Comparison of ENCODE assay signal across 15 cellular contexts in the genomic region with DNA sequence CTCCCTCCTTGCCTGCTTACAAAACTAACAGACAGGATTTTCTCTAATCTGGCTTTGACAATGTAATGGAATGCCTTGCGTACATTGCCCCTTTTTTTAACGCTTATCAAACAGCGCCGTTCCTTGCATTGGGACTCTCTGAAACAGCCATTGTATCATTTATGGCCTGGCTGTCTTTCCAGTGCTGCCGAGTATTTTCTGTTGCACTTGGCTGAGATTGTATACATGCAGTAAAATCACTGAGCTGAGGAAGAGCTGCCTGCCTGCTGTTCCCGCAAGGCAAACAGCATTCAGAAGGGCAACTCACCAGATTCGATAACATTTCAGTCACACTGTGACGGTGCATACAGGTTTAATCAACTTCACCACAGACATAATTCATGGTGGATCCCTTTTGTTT.
DNase-seq lines count a peak whose midpoint lies in the region; ATAC-seq and TF ChIP-seq lines count a peak whose summit lies in the region.
"Had no signal": no experiment of that assay in that cellular context is flagged by ENCODE, and none has a peak within 500 bp of the region (broad histone marks: within the 10 kb centered on the region; RNA-seq: fewer than 3 reads in every experiment).

No MANE protein-coding gene starts in this region.

- DNase-seq in Calu3 = no peak
- DNase-seq in NCI-H748 (lab: John Stamatoyannopoulos, UW; ENCODE audit: unreplicated experiment) = peak; percentile 54
- DNase-seq in neural progenitor cell (ENCODE audit: low spot score) = no peak
- DNase-seq in MM.1S = no peak
- no peak for DNase-seq in activated CD8-positive, alpha-beta memory T cell treated with anti-CD3 and anti-CD28 coated beads, Interleukin-2, amount 50 U/mL, for 4 hours
- no peak for DNase-seq in stimulated activated CD4-positive, alpha-beta T cell treated with anti-CD3 and anti-CD28 coated beads, Interleukin-15, amount 100 ng/mL, for 24 hours
- no peak for DNase-seq in upper lobe of right lung
- DNase-seq: activated T-cell treated with anti-CD3 and anti-CD28 coated beads, Interleukin-2, amount 50 U/mL, for 1 hour; heart left ventricle; NCI-H1048; PC-9; stimulated activated CD8-positive, alpha-beta memory T cell treated with anti-CD3 and anti-CD28 coated beads, Interleukin-4, amount 100 ng/mL, for 48 hours had no signal

- no peak for TF ChIP-seq CTCF in Calu3 (IDR thresholded peaks at IDR 0.05; ENCODE audit: unreplicated experiment)
- TF ChIP-seq CTCF in neural progenitor cell (IDR thresholded peaks at IDR 0.05) = no peak
- no peak for TF ChIP-seq CTCF in MM.1S (IDR thresholded peaks at IDR 0.05; ENCODE audit: low read length)
- no peak for TF ChIP-seq CTCF in upper lobe of right lung (IDR thresholded peaks at IDR 0.05)

- peaks cover 7% of the 10 kb centered on the region for H3F3A ChIP-seq in neural progenitor cell (ENCODE audit: low read depth)
- no peaks in the 10 kb centered on the region for H3F3A ChIP-seq in MM.1S (ENCODE audit: insufficient read depth, low read length)

- H3K79me2 ChIP-seq in neural progenitor cell (ENCODE audit: low read depth) = no peaks in the 10 kb centered on the region
- no peaks in the 10 kb centered on the region for H3K79me2 ChIP-seq in MM.1S (ENCODE audit: low read length)

- H3K36me3 Mint-ChIP-seq in Calu3 (ENCODE audit: insufficient read depth, unreplicated experiment) (peaks cover 5% of the 10 kb centered on the region), neural progenitor cell (no peaks in the 10 kb centered on the region)

- intact Hi-C loops in Calu3 (cut with micrococcal nuclease; ENCODE audit: unreplicated experiment) = no loop called here
- intact Hi-C loops in upper lobe of right lung (cut with DNase I) = no loop called here

- no peaks in the 10 kb centered on the region for H3K9me3 ChIP-seq in endocrine pancreas (ENCODE audit: control insufficient read depth, low read length)
- no peaks in the 10 kb centered on the region for H3K9me3 ChIP-seq in neural progenitor cell (ENCODE audit: low read depth)
- no peaks in the 10 kb centered on the region for H3K9me3 ChIP-seq in MM.1S (replicated peaks; ENCODE audit: insufficient read depth, low read length)
- no peaks in the 10 kb centered on the region for H3K9me3 ChIP-seq in upper lobe of right lung
- H3K9me3 ChIP-seq: BLaER1 had no signal

- no peaks in the 10 kb centered on the region for H3K9me2 ChIP-seq in MM.1S (replicated peaks; ENCODE audit: insufficient read depth, low read length)

- no TSS peak for BruUV-seq in Calu3 (replicated peaks; lab: Mats Ljungman, UMichigan)

- H2AFZ ChIP-seq in neural progenitor cell (replicated peaks) = no peak overlapping the region
- no peak overlapping the region for H2AFZ ChIP-seq in MM.1S (ENCODE audit: low read length)
- H2AFZ ChIP-seq: PC-9 had no signal

- H3K4me1 Mint-ChIP-seq in Calu3 (ENCODE audit: low read depth, unreplicated experiment) = peaks cover 14% of the 10 kb centered on the region
- peaks cover 21% of the 10 kb centered on the region for H3K4me1 Mint-ChIP-seq in neural progenitor cell

- H3K36me3 ChIP-seq in endocrine pancreas (ENCODE audit: control insufficient read depth, insufficient read depth, low read length) = no peaks in the 10 kb centered on the region
- H3K36me3 ChIP-seq in neural progenitor cell = no peaks in the 10 kb centered on the region
- no peaks in the 10 kb centered on the region for H3K36me3 ChIP-seq in MM.1S (replicated peaks; ENCODE audit: insufficient read depth, low read length)
- no peaks in the 10 kb centered on the region for H3K36me3 ChIP-seq in upper lobe of right lung
- H3K36me3 ChIP-seq: BLaER1, heart left ventricle had no signal

- H3K27me3 Mint-ChIP-seq in Calu3 (ENCODE audit: unreplicated experiment) (no peaks in the 10 kb centered on the region), neural progenitor cell (ENCODE audit: insufficient read depth, low read depth) (peaks cover 3% of the 10 kb centered on the region)

- H3K4me1 ChIP-seq in endocrine pancreas (ENCODE audit: control insufficient read depth, insufficient read depth, low read length) = peaks cover 4% of the 10 kb centered on the region
- H3K4me1 ChIP-seq in neural progenitor cell = peaks cover 9% of the 10 kb centered on the region
- no peaks in the 10 kb centered on the region for H3K4me1 ChIP-seq in MM.1S (ENCODE audit: low read length)
- no peaks in the 10 kb centered on the region for H3K4me1 ChIP-seq in upper lobe of right lung
- H3K4me1 ChIP-seq: BLaER1, heart left ventricle had no signal

- no peak overlapping the region for H3K27ac ChIP-seq in neural progenitor cell
- H3K27ac ChIP-seq in MM.1S (ENCODE audit: low read length) = no peak overlapping the region
- no peak overlapping the region for H3K27ac ChIP-seq in upper lobe of right lung
- H3K27ac ChIP-seq: BLaER1, heart left ventricle, PC-9 had no signal

- peak overlapping the region; percentile 73 for H3K4me3 Mint-ChIP-seq in Calu3 (ENCODE audit: low read depth, unreplicated experiment)
- no peak overlapping the region for H3K4me3 Mint-ChIP-seq in neural progenitor cell

- H3K27me3 ChIP-seq in endocrine pancreas (ENCODE audit: control insufficient read depth, insufficient read depth, low read length) (no peaks in the 10 kb centered on the region), neural progenitor cell (no peaks in the 10 kb centered on the region), MM.1S (replicated peaks; ENCODE audit: insufficient read depth, low read length) (no peaks in the 10 kb centered on the region), upper lobe of right lung (no peaks in the 10 kb centered on the region)
- H3K27me3 ChIP-seq: BLaER1, heart left ventricle had no signal

- H3K9me3 Mint-ChIP-seq in Calu3 (ENCODE audit: low read depth, unreplicated experiment) (no peaks in the 10 kb centered on the region), neural progenitor cell (peaks cover 3% of the 10 kb centered on the region)

- H4K20me1 ChIP-seq in neural progenitor cell (ENCODE audit: low read depth) = no peaks in the 10 kb centered on the region
- no peaks in the 10 kb centered on the region for H4K20me1 ChIP-seq in MM.1S (ENCODE audit: insufficient read depth, low read length)
- H4K20me1 ChIP-seq: BLaER1 had no signal

- H3K9ac ChIP-seq in endocrine pancreas (ENCODE audit: control insufficient read depth, insufficient read depth, low read length) = peak overlapping the region; percentile 55
- no peak overlapping the region for H3K9ac ChIP-seq in neural progenitor cell
- no peak overlapping the region for H3K9ac ChIP-seq in MM.1S (ENCODE audit: low read length)
- H3K9ac ChIP-seq: BLaER1 had no signal

- H3K27ac Mint-ChIP-seq in Calu3 (ENCODE audit: unreplicated experiment) (peak overlapping the region; percentile 66), neural progenitor cell (peak overlapping the region; percentile 92)

- H3K4me3 ChIP-seq in endocrine pancreas (ENCODE audit: control insufficient read depth, insufficient read depth, low read length) (peak overlapping the region; percentile 73), neural progenitor cell (no peak overlapping the region), MM.1S (ENCODE audit: low read length) (no peak overlapping the region), upper lobe of right lung (no peak overlapping the region)
- H3K4me3 ChIP-seq: BLaER1, PC-9, smooth muscle cell had no signal

- CTCF ChIA-PET in Calu3 (lab: Charles Lee) = interaction anchor here (0.6 kb wide), 2 partner anchors 30 to 567 kb away, joined by 3 to 6 read pairs; no protein-coding TSS in a partner anchor

- no peak for ATAC-seq in upper lobe of right lung

- H3K4me2 ChIP-seq in neural progenitor cell (no peak overlapping the region), MM.1S (ENCODE audit: low read depth, low read length) (no peak overlapping the region)
- H3K4me2 ChIP-seq: BLaER1, PC-9, smooth muscle cell had no signal
